ENCODE assay signal across 26 cellular contexts in genomic region chr1:200674838-200675587, GRCh38. TPM values are rescaled to one million over a fixed set of nuclear protein-coding genes. Genes with fewer than 3 reads are reported as not detected.
A peak's percentile ranks its signal among the peaks of the same experiment; 100 is the strongest.
DNase-seq lines count a peak whose midpoint lies in the region; ATAC-seq, FAIRE-seq and TF ChIP-seq lines count a peak whose summit lies in the region.
"Had no signal": no experiment of that assay in that cellular context is flagged by ENCODE, and none has a peak within 500 bp of the region (broad histone marks: within the 10 kb centered on the region; RNA-seq: fewer than 3 reads in every experiment).

No MANE protein-coding gene starts in this region.

- peaks cover 0 to 10% of the 10 kb centered on the region in 2 experiments; a peak in 2 of 4 replicates for H3K79me1 ChIP-seq in IMR-90 (ENCODE audit: low read depth in 1 of 2, low read length in 2 of 2)

- H3K27ac ChIP-seq in IMR-90 (ENCODE audit: insufficient read depth, low read length) (no peak overlapping the region), liver (ENCODE audit: low read depth in 1 of 2, low read length in 2 of 2) (no peak overlapping the region), small intestine (ENCODE audit: low read depth in 1 of 2, low read length in 1 of 2) (no peak overlapping the region)
- H3K27ac ChIP-seq: C4-2B, thoracic aorta had no signal

- no peak for TF ChIP-seq CTCF in Caco-2 (IDR thresholded peaks at IDR 0.05; ENCODE audit: insufficient read depth in 1 of 2, low read depth in 1 of 2, low read length in 1 of 2, severe bottlenecking in 1 of 2, unreplicated experiment in 1 of 2)
- TF ChIP-seq CTCF in IMR-90 (conservative IDR thresholded peaks at IDR 0.05; ENCODE audit: low read depth, low read length) = no peak
- TF ChIP-seq CTCF in bronchial epithelial cell (IDR thresholded peaks at IDR 0.05; ENCODE audit: insufficient read depth, low read length, severe bottlenecking) = no peak
- no peak for TF ChIP-seq CTCF in liver (IDR thresholded peaks at IDR 0.05; ENCODE audit: low read depth, low read length, missing input control)

- no peak overlapping the region for H2BK20ac ChIP-seq in IMR-90 (ENCODE audit: low read depth, low read length)

- DNase-seq in Caco-2 (no peak), IMR-90 (no peak), bronchial epithelial cell (ENCODE audit: low read depth) (peak; percentile 89), RKO (ENCODE audit: low spot score) (no peak), posterior cingulate gyrus (no peak), small intestine (no peak), islet precursor cell (no peak)
- DNase-seq: activated CD4-positive, alpha-beta T cell treated with anti-CD3 and anti-CD28 coated beads, Interleukin-2, amount 50 U/mL, for 48 hours; activated naive CD4-positive, alpha-beta T cell treated with anti-CD3 and anti-CD28 coated beads, Interleukin-2, amount 50 U/mL, for 16 hours; activated T-cell treated with anti-CD3 and anti-CD28 coated beads, Interleukin-2, amount 50 U/mL, for 4 hours; cerebellar nuclear complex; effector memory CD4-positive, alpha-beta T cell; head of caudate nucleus; NCI-H2171 treated with DMSO at 0.1 percent for 48 hours; NCI-H526; stimulated activated CD4-positive, alpha-beta T cell treated with anti-CD3 and anti-CD28 coated beads, Interleukin-1b, Interleukin-23, amount 100 ng/mL, for 48 hours; T1000 had no signal

- FAIRE-seq in bronchial epithelial cell (lab: Jason Lieb, UNC) (no peak), small intestine (lab: Jason Lieb, UNC) (no peak)
- FAIRE-seq: astrocyte had no signal

- peaks cover 3% of the 10 kb centered on the region for H3K36me3 Mint-ChIP-seq in Caco-2 (ENCODE audit: insufficient read depth, unreplicated experiment)
- H3K36me3 Mint-ChIP-seq: WTC11 had no signal

- no peaks in the 10 kb centered on the region for H3K9me3 Mint-ChIP-seq in Caco-2 (ENCODE audit: unreplicated experiment)
- H3K9me3 Mint-ChIP-seq: activated T-cell treated with anti-CD3 and anti-CD28 coated beads, Interleukin-2, amount 50 U/mL, for 4 hours; nephron; WTC11 had no signal

- H2AK9ac ChIP-seq in IMR-90 (replicated peaks; ENCODE audit: low read depth, low read length, poor library complexity) = no peak overlapping the region

- 92% methylated on average over 3 of the region's 5 CpGs; no CpG with 5 or more reads in 1 of the 2 experiments for WGBS in IMR-90 (ENCODE audit: extremely low coverage in 2 of 2, insufficient read length in 1 of 2), 2 experiments
- WGBS in liver = 76% methylated on average over 5 of the region's 5 CpGs
- 83 to 89% (median 87%) methylated on average over 5 of the region's 5 CpGs for WGBS in small intestine, 3 donors

- peaks cover 9% of the 10 kb centered on the region for H3K4me1 Mint-ChIP-seq in Caco-2 (ENCODE audit: low read depth, unreplicated experiment)

- dilution Hi-C loops in IMR-90 (cut with HindIII; ENCODE audit: low sequenced_read_pairs, unreplicated experiment) = no loop called here

- BruUV-seq in Caco-2 (replicated peaks; lab: Mats Ljungman, UMichigan) (no TSS peak), IMR-90 (replicated peaks; lab: Mats Ljungman, UMichigan) (no TSS peak)

- peak overlapping the region; percentile 8 for H3K27ac Mint-ChIP-seq in Caco-2 (ENCODE audit: unreplicated experiment)
- H3K27ac Mint-ChIP-seq: progenitor cell of endocrine pancreas, WTC11 had no signal

- H4K8ac ChIP-seq in IMR-90 (ENCODE audit: low read depth in 2 of 2, low read length in 2 of 2) = no peak overlapping the region

- TF ChIP-seq RAD21 in IMR-90 (IDR thresholded peaks at IDR 0.05; ENCODE audit: low read length) (no peak), liver (IDR thresholded peaks at IDR 0.05) (no peak)

- H3K4me1 ChIP-seq in Caco-2 = peaks cover 7% of the 10 kb centered on the region
- H3K4me1 ChIP-seq in IMR-90 (ENCODE audit: control insufficient read depth, insufficient read depth, low read length) = peaks cover 3% of the 10 kb centered on the region; the same call in 1 of the 2 replicates
- H3K4me1 ChIP-seq in liver (ENCODE audit: control insufficient read depth in 4 of 4, insufficient read depth in 4 of 4, low read length in 3 of 4) = peaks cover 1 to 8% (median 5%) of the 10 kb centered on the region in 4 donors
- H3K4me1 ChIP-seq in small intestine (ENCODE audit: control insufficient read depth in 2 of 2, insufficient read depth in 1 of 2, low read depth in 1 of 2, low read length in 1 of 2) = no peaks in the 10 kb centered on the region

- no peaks in the 10 kb centered on the region for H3K27me3 ChIP-seq in Caco-2 (replicated peaks; ENCODE audit: control insufficient read depth, insufficient read depth, low read length)
- H3K27me3 ChIP-seq in IMR-90 (ENCODE audit: control insufficient read depth, insufficient read depth, low read length) = no peaks in the 10 kb centered on the region
- no peaks in the 10 kb centered on the region for H3K27me3 ChIP-seq in bronchial epithelial cell (ENCODE audit: control insufficient read depth, insufficient read depth, low read length)
- H3K27me3 ChIP-seq in liver (ENCODE audit: control insufficient read depth in 4 of 4, insufficient read depth in 4 of 4, low read length in 3 of 4) = no peaks in the 10 kb centered on the region
- H3K27me3 ChIP-seq in small intestine (ENCODE audit: control insufficient read depth in 2 of 2, insufficient read depth in 2 of 2, low read length in 2 of 2) = no peaks in the 10 kb centered on the region

- H3K9me1 ChIP-seq in IMR-90 (ENCODE audit: insufficient read depth, low read length) = no peaks in the 10 kb centered on the region

- H3K4me3 ChIP-seq in Caco-2 (ENCODE audit: low read depth, low read length) = no peak overlapping the region
- H3K4me3 ChIP-seq in IMR-90 (ENCODE audit: insufficient read depth, low read depth, low read length) = no peak overlapping the region
- peak overlapping the region; percentile 3 for H3K4me3 ChIP-seq in bronchial epithelial cell (ENCODE audit: low read depth, low read length)
- no peak overlapping the region for H3K4me3 ChIP-seq in liver (ENCODE audit: low read depth in 1 of 3, low read length in 3 of 3)
- no peak overlapping the region for H3K4me3 ChIP-seq in small intestine (ENCODE audit: low read depth in 1 of 2, low read length in 2 of 2)
- H3K4me3 ChIP-seq: thoracic aorta had no signal

- H4K20me1 ChIP-seq in IMR-90 (ENCODE audit: insufficient read depth, low read length) = no peaks in the 10 kb centered on the region

- no peak overlapping the region for H3K56ac ChIP-seq in IMR-90 (ENCODE audit: extremely low read depth, insufficient read depth, low read length)

- H3K18ac ChIP-seq in IMR-90 (ENCODE audit: low read depth, low read length) = no peak overlapping the region; the same call in 1 of the 2 replicates

- no peak for ATAC-seq in IMR-90 (ENCODE audit: low read depth)
- ATAC-seq: activated T-cell treated with anti-CD3 and anti-CD28 coated beads, Interleukin-2, amount 50 U/mL, for 4 hours; left lobe of liver; Right ventricle myocardium inferior; WTC11 had no signal

- H4K5ac ChIP-seq in IMR-90 (ENCODE audit: low read depth, low read length) = no peak overlapping the region

- no peak overlapping the region for H3K4me3 Mint-ChIP-seq in Caco-2 (ENCODE audit: unreplicated experiment)
- H3K4me3 Mint-ChIP-seq: activated T-cell treated with anti-CD3 and anti-CD28 coated beads, Interleukin-2, amount 50 U/mL, for 4 hours; WTC11 had no signal

- H2BK15ac ChIP-seq in IMR-90 (ENCODE audit: low read depth, low read length) = peak overlapping the region; percentile 53; the same call in 1 of the 3 replicates

- H3K23ac ChIP-seq in IMR-90 (ENCODE audit: low read depth, low read length) = no peak overlapping the region

- peak overlapping the region; percentile 48; the same call in 1 of the 2 replicates for H3K4ac ChIP-seq in IMR-90 (ENCODE audit: low read depth, low read length)

- TF ChIP-seq POLR2A in IMR-90 (IDR thresholded peaks at IDR 0.05; ENCODE audit: low read depth, low read length) = no peak

- H3K36me3 ChIP-seq in Caco-2 (ENCODE audit: control insufficient read depth, insufficient read depth, low read length) (no peaks in the 10 kb centered on the region), IMR-90 (ENCODE audit: control insufficient read depth, insufficient read depth, low read length) (no peaks in the 10 kb centered on the region), bronchial epithelial cell (ENCODE audit: control insufficient read depth, insufficient read depth, low read length) (no peaks in the 10 kb centered on the region), liver (ENCODE audit: control insufficient read depth in 4 of 4, insufficient read depth in 3 of 4, low read depth in 1 of 4, low read length in 3 of 4) (no peaks in the 10 kb centered on the region), small intestine (ENCODE audit: control insufficient read depth in 2 of 2, insufficient read depth in 2 of 2, low read length in 2 of 2) (no peaks in the 10 kb centered on the region)
- H3K36me3 ChIP-seq: thoracic aorta had no signal

- H2BK120ac ChIP-seq in IMR-90 (ENCODE audit: low read depth, low read length) = no peak overlapping the region

- H4K91ac ChIP-seq in IMR-90 (ENCODE audit: insufficient read depth, low read depth, low read length) = 0 out of 2 replicates have a peak overlapping the region, but pooled peaks have one; percentile 19

- no peak overlapping the region for H3K14ac ChIP-seq in IMR-90 (replicated peaks; ENCODE audit: low read depth, low read length)

- no peak overlapping the region for H2AK5ac ChIP-seq in IMR-90 (ENCODE audit: low read depth, low read length)

- no peaks in the 10 kb centered on the region for H3K9me3 ChIP-seq in Caco-2
- no peaks in the 10 kb centered on the region for H3K9me3 ChIP-seq in IMR-90 (ENCODE audit: control insufficient read depth, insufficient read depth, low read length)
- no peaks in the 10 kb centered on the region for H3K9me3 ChIP-seq in liver (ENCODE audit: control insufficient read depth in 4 of 4, low read length in 3 of 4)
- no peaks in the 10 kb centered on the region for H3K9me3 ChIP-seq in small intestine (ENCODE audit: control insufficient read depth, low read depth)
- H3K9me3 ChIP-seq: thoracic aorta had no signal

- H2BK5ac ChIP-seq in IMR-90 (ENCODE audit: low read depth, low read length, poor library complexity, severe bottlenecking) = no peak overlapping the region

- in situ Hi-C loops in IMR-90 (cut with MboI; ENCODE audit: low sequenced_read_pairs) = no loop called here

- no peak overlapping the region for H3K9ac ChIP-seq in IMR-90 (ENCODE audit: low read depth, low read length)
- no peak overlapping the region for H3K9ac ChIP-seq in liver (ENCODE audit: low read depth in 1 of 2, low read length in 2 of 2)

- H3K27me3 Mint-ChIP-seq in Caco-2 (ENCODE audit: insufficient read depth, unreplicated experiment) = no peaks in the 10 kb centered on the region
- H3K27me3 Mint-ChIP-seq: progenitor cell of endocrine pancreas had no signal

- intact Hi-C loops in Caco-2 (cut with micrococcal nuclease; ENCODE audit: unreplicated experiment) = no loop called here
- intact Hi-C loops in IMR-90 (cut with micrococcal nuclease) = loop anchor here (5.0 kb wide), 2 partner anchors 107 to 127 kb away; no protein-coding TSS in a partner anchor
- intact Hi-C loops in posterior cingulate gyrus (cut with DNase I) = no loop called here

- CTCF ChIA-PET in Caco-2 (lab: Charles Lee) = no interaction called here
- CTCF ChIA-PET in IMR-90 (lab: Yijun Ruan, JAX) = interaction anchor here (0.6 kb wide), 1 partner anchor 202 kb away, joined by 3 read pairs; no protein-coding TSS in a partner anchor

- no peak overlapping the region for H2AFZ ChIP-seq in IMR-90 (replicated peaks; ENCODE audit: low read length, poor library complexity)

- no peak overlapping the region for H3K4me2 ChIP-seq in IMR-90 (ENCODE audit: low read depth, low read length)

- POLR2A ChIA-PET in Caco-2 (lab: Charles Lee) = no interaction called here
- POLR2A ChIA-PET in IMR-90 (lab: Charles Lee; ENCODE audit: unreplicated experiment) = no interaction called here

RNA-seq across cellular contexts. Expression of gene DDX59, which starts 5.3 kb away (rescaled TPM):
- total RNA-seq in Caco-2 (2022) (13.5 and 16.3 TPM in 2 replicates), IMR-90 (2012; rRNA removed) (9.1 and 11.1 TPM in 2 replicates), bronchial epithelial cell (12.7 and 12.9 TPM in 2 replicates), liver (10 to 100 TPM; 10.2 to 12.1 TPM)
- polyA plus RNA-seq in IMR-90 (2012; rRNA removed) (6.8 and 8.6 TPM in 2 replicates), liver (1 to 10 TPM; 5.8 to 7.0 TPM), small intestine (10 to 100 TPM; 15.4 to 25.7 (median 24.8) TPM)
- 2.1 and 3.2 TPM in 2 replicates for polyA plus RNA-seq in IMR-90 (2012; cell fraction: cytosol; rRNA removed)
- 1.5 and 10.5 TPM in 2 replicates for polyA plus RNA-seq in IMR-90 (2012; cell fraction: nucleus; rRNA removed; ENCODE audit: low replicate concordance)

RNA-seq across cellular contexts. Expression of gene KIF14, which starts 54.5 kb away (rescaled TPM):
- total RNA-seq in Caco-2 (2022) (11.6 and 12.3 TPM in 2 replicates), IMR-90 (2012; rRNA removed) (4.7 and 10.8 TPM in 2 replicates), bronchial epithelial cell (0.51 and 0.79 TPM in 2 replicates), liver (1 to 10 TPM in 1 of 2 donors, under 1 TPM in 1; 0.17 to 8.8 TPM)
- polyA plus RNA-seq in IMR-90 (2012; rRNA removed) (1.9 and 2.3 TPM in 2 replicates), liver (under 1 TPM; 0.13 to 0.28 TPM), small intestine (1 to 10 TPM in 1 of 3 donors, under 1 TPM in 1, not detected in 1; 0.22 to 1.9 TPM)
- 0.11 and 0.19 TPM in 2 replicates for polyA plus RNA-seq in IMR-90 (2012; cell fraction: cytosol; rRNA removed)
- 0.14 and 0.96 TPM in 2 replicates for polyA plus RNA-seq in IMR-90 (2012; cell fraction: nucleus; rRNA removed; ENCODE audit: low replicate concordance)
